In the genomic region with DNA sequence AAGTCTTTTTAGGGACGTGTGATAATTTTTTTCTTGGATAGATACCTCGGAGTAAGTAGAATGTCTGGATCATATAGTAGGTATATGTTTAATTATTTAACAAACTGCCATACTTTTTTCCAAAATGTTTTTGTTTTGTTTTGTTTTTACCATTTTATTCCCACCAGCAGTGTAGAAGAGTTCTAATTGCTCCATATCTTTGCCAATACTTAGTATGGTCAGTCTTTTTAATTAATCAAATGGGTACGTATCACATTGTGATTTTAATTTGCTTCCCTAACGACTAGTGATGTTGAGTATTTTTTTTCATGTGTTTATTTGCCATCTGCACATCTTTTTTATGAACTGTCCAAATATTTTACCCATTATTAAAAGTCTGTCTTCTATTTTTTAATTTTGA, we compare ENCODE assay signal across 23 cellular contexts.
"Had no signal": no experiment of that assay in that cellular context is flagged by ENCODE, and none has a peak within 500 bp of the region (broad histone marks: within the 10 kb centered on the region; RNA-seq: fewer than 3 reads in every experiment).

No MANE protein-coding gene starts in this region.

- H3K4me1 ChIP-seq: colonic mucosa, esophagus muscularis mucosa, esophagus squamous epithelium, foreskin keratinocyte, gastrocnemius medialis, gastroesophageal sphincter had no signal

- H3K27ac ChIP-seq: colonic mucosa, coronary artery, dorsolateral prefrontal cortex, epithelial cell of prostate, esophagus muscularis mucosa, esophagus squamous epithelium, foreskin keratinocyte, gastrocnemius medialis, gastroesophageal sphincter, heart left ventricle, heart right ventricle had no signal

- H3K4me3 ChIP-seq: colonic mucosa, coronary artery, dorsolateral prefrontal cortex, esophagus muscularis mucosa, esophagus squamous epithelium, gastrocnemius medialis, gastroesophageal sphincter, heart left ventricle, heart right ventricle had no signal

- H3K9me3 ChIP-seq: colonic mucosa, esophagus squamous epithelium, gastrocnemius medialis had no signal

- DNase-seq: cortex of kidney; dermis blood vessel endothelial cell; dorsolateral prefrontal cortex; effector CD4-positive, alpha-beta T cell; effector CD8-positive, alpha-beta T cell; effector memory CD4-positive, alpha-beta T cell; effector memory CD8-positive, alpha-beta T cell; endodermal cell; erythroblast; esophagus squamous epithelium; foreskin fibroblast; foreskin melanocyte; gastrocnemius medialis; glutamatergic neuron; head of caudate nucleus; heart left ventricle; heart right ventricle had no signal

- H3K36me3 ChIP-seq: colonic mucosa, esophagus muscularis mucosa, esophagus squamous epithelium, gastrocnemius medialis, gastroesophageal sphincter, heart left ventricle, heart right ventricle had no signal
